ENCODE assay signal across 7 cellular contexts in genomic region chr2:87291410-87291955, GRCh38.
DNase-seq lines count a peak whose midpoint lies in the region; ATAC-seq and TF ChIP-seq lines count a peak whose summit lies in the region.
"Not testable (repeated sequence)": the region's sequence is repeated elsewhere in the genome, so short reads cannot be mapped to it uniquely, and the experiment has no call there.

No MANE protein-coding gene starts in this region.

- H3K36me3 ChIP-seq in Panc1 (ENCODE audit: control insufficient read depth, insufficient read depth, low read length), result not testable (repeated sequence)

- not testable (repeated sequence) for H3K36me3 Mint-ChIP-seq in activated T-helper 17 cell treated with anti-CD3 and anti-CD28 coated beads, Interleukin-2, amount 50 U/mL, for 72 hours (ENCODE audit: low read depth); dendritic cell treated with granulocyte-macrophage colony-stimulating factor and Interleukin-4, amounts not matched to agents 40 ng/mL and 50 ng/mL, for 4 days (ENCODE audit: low read depth); memory B cell; stimulated activated naive B cell treated with anti-CD40 and anti-IgM and Interleukin-4, amounts not matched to agents 10 μg/mL and 1 μg/mL and 100 μg/mL, for 72 hours

- not testable (repeated sequence) for H3K27ac ChIP-seq in Panc1 (ENCODE audit: low read length)

- POLR2A ChIA-PET in Panc1 (lab: Charles Lee), result not testable (repeated sequence)

- CTCF ChIA-PET in Panc1 (lab: Charles Lee), result not testable (repeated sequence)

- not testable (repeated sequence) for H3K4me1 ChIP-seq in Panc1 (ENCODE audit: control insufficient read depth, insufficient read depth, low read length)

- H3K9me3 Mint-ChIP-seq in activated T-helper 17 cell treated with anti-CD3 and anti-CD28 coated beads, Interleukin-2, amount 50 U/mL, for 72 hours; dendritic cell treated with granulocyte-macrophage colony-stimulating factor and Interleukin-4, amounts not matched to agents 40 ng/mL and 50 ng/mL, for 4 days; memory B cell; stimulated activated naive B cell treated with anti-CD40 and anti-IgM and Interleukin-4, amounts not matched to agents 10 μg/mL and 1 μg/mL and 100 μg/mL, for 72 hours: not testable (repeated sequence)

- H3K4me3 Mint-ChIP-seq in activated T-helper 17 cell treated with anti-CD3 and anti-CD28 coated beads, Interleukin-2, amount 50 U/mL, for 72 hours, result peak overlapping the region; percentile 47
- peak overlapping the region; percentile 26 for H3K4me3 Mint-ChIP-seq in dendritic cell treated with granulocyte-macrophage colony-stimulating factor and Interleukin-4, amounts not matched to agents 40 ng/mL and 50 ng/mL, for 4 days
- H3K4me3 Mint-ChIP-seq in memory B cell, result peak overlapping the region; percentile 58
- H3K4me3 Mint-ChIP-seq in stimulated activated naive B cell treated with anti-CD40 and anti-IgM and Interleukin-4, amounts not matched to agents 10 μg/mL and 1 μg/mL and 100 μg/mL, for 72 hours, result peak overlapping the region; percentile 17 to 40

- TF ChIP-seq CTCF in Panc1 (IDR thresholded peaks at IDR 0.05), result not testable (repeated sequence)

- H3K4me3 ChIP-seq in Panc1 (ENCODE audit: low read depth in 2 of 2, low read length in 2 of 2), result not testable (repeated sequence)

- intact Hi-C loops in Panc1 (cut with micrococcal nuclease; ENCODE audit: unreplicated experiment); dendritic cell treated with granulocyte-macrophage colony-stimulating factor and Interleukin-4, amounts not matched to agents 40 ng/mL and 50 ng/mL, for 4 days (cut with micrococcal nuclease): not testable (repeated sequence)

- not testable (repeated sequence) for H3K4me1 Mint-ChIP-seq in activated T-helper 17 cell treated with anti-CD3 and anti-CD28 coated beads, Interleukin-2, amount 50 U/mL, for 72 hours; dendritic cell treated with granulocyte-macrophage colony-stimulating factor and Interleukin-4, amounts not matched to agents 40 ng/mL and 50 ng/mL, for 4 days (ENCODE audit: low read depth); memory B cell; stimulated activated naive B cell treated with anti-CD40 and anti-IgM and Interleukin-4, amounts not matched to agents 10 μg/mL and 1 μg/mL and 100 μg/mL, for 72 hours

- ATAC-seq in GM18867 (IDR thresholded peaks at IDR 0.05; ENCODE audit: unreplicated experiment) (peak; percentile 63), HG03175 (IDR thresholded peaks at IDR 0.05; ENCODE audit: unreplicated experiment) (peak; percentile 55), Panc1 (0 out of 2 replicates have a peak, but pooled peaks have one; percentile 38), memory B cell (ENCODE audit: low read depth) (peak; percentile 69)
- not testable (repeated sequence) for ATAC-seq in activated T-helper 17 cell treated with anti-CD3 and anti-CD28 coated beads, Interleukin-2, amount 50 U/mL, for 72 hours (replicated peaks)
- ATAC-seq in stimulated activated naive B cell treated with anti-CD40 and anti-IgM and Interleukin-4, amounts not matched to agents 10 μg/mL and 1 μg/mL and 100 μg/mL, for 72 hours (replicated peaks), result peak; percentile 75 to 80

- H3K27me3 Mint-ChIP-seq in activated T-helper 17 cell treated with anti-CD3 and anti-CD28 coated beads, Interleukin-2, amount 50 U/mL, for 72 hours; dendritic cell treated with granulocyte-macrophage colony-stimulating factor and Interleukin-4, amounts not matched to agents 40 ng/mL and 50 ng/mL, for 4 days; memory B cell; stimulated activated naive B cell treated with anti-CD40 and anti-IgM and Interleukin-4, amounts not matched to agents 10 μg/mL and 1 μg/mL and 100 μg/mL, for 72 hours: not testable (repeated sequence)

- not testable (repeated sequence) for H3K27me3 ChIP-seq in Panc1 (ENCODE audit: control insufficient read depth, insufficient read depth, low read length)

- in situ Hi-C loops in Panc1 (cut with HindIII; ENCODE audit: low pct_unique_long_range_greater_than_20kb, low sequenced_read_pairs), result not testable (repeated sequence)

- not testable (repeated sequence) for H3K9me3 ChIP-seq in Panc1 (ENCODE audit: control insufficient read depth, insufficient read depth, low read depth, low read length)

- BruUV-seq in Panc1 (replicated peaks; lab: Mats Ljungman, UMichigan), result not testable (repeated sequence)

- H3K27ac Mint-ChIP-seq in activated T-helper 17 cell treated with anti-CD3 and anti-CD28 coated beads, Interleukin-2, amount 50 U/mL, for 72 hours; dendritic cell treated with granulocyte-macrophage colony-stimulating factor and Interleukin-4, amounts not matched to agents 40 ng/mL and 50 ng/mL, for 4 days; memory B cell; stimulated activated naive B cell treated with anti-CD40 and anti-IgM and Interleukin-4, amounts not matched to agents 10 μg/mL and 1 μg/mL and 100 μg/mL, for 72 hours: not testable (repeated sequence)

- DNase-seq in Panc1 (ENCODE audit: low read depth, low spot score); memory B cell (ENCODE audit: low spot score in 2 of 2); stimulated activated naive B cell treated with anti-CD40 and anti-IgM and Interleukin-4, amounts not matched to agents 10 μg/mL and 1 μg/mL and 100 μg/mL, for 72 hours: not testable (repeated sequence)
